In the genomic region with DNA sequence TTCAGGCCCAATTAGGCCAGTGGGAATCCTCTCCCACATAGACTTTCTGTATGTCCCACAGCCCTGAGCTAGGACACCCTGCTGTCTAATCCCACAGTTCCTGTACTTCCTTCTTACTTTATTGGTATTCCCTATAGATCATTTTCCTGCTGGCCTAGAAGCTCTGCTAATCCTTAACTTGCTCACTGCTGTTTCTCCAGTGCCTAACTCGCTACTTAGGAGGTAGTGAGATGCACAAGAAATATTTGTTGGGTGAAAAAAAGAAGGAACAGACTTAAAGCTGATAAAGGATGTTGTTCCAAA, we compare ENCODE assay signal across 21 cellular contexts. TPM values are rescaled to one million over a fixed set of nuclear protein-coding genes. Genes with fewer than 3 reads are reported as not detected.
DNase-seq lines count a peak whose midpoint lies in the region; ATAC-seq and TF ChIP-seq lines count a peak whose summit lies in the region.
"Had no signal": no experiment of that assay in that cellular context is flagged by ENCODE, and none has a peak within 500 bp of the region (broad histone marks: within the 10 kb centered on the region; RNA-seq: fewer than 3 reads in every experiment).

No MANE protein-coding gene starts in this region.

- ATAC-seq in GM18517 (IDR thresholded peaks at IDR 0.05; ENCODE audit: unreplicated experiment), result no peak
- ATAC-seq: HepG2, left lobe of liver had no signal

- DNase-seq in NCI-H82 (lab: John Stamatoyannopoulos, UW) (peak; percentile 58), coronary artery (ENCODE audit: low spot score) (no peak), spleen (no peak), dedifferentiated amniotic fluid mesenchymal stem cell (ENCODE audit: extremely low spot score) (no peak)
- no peak for DNase-seq in stimulated activated naive CD4-positive, alpha-beta T cell treated with Interleukin-2 at 50 U/mL for 16 hours (lab: John Stamatoyannopoulos, UW)
- DNase-seq: activated B cell treated with CpG ODN at 0.5 μM for 24 hours; activated CD4-positive, alpha-beta memory T cell treated with anti-CD3 and anti-CD28 coated beads, Interleukin-2, amount 10 ng/mL, durations not matched to agents 7 days and 5 days; activated gamma-delta T cell; activated T-cell treated with anti-CD3 and anti-CD28 coated beads for 4 hours; Calu3; NCI-H1048; NCI-H2081 treated with DMSO at 0.1 percent for 48 hours; stimulated activated CD4-positive, alpha-beta T cell treated with anti-CD3 and anti-CD28 coated beads, Interleukin-12 subunit alpha, Interleukin-12 subunit beta, amount 100 ng/mL, for 4 hours; T-helper 2 cell had no signal

- H3K27ac ChIP-seq in coronary artery, result peak overlapping the region; percentile 72 to 94
- H3K27ac ChIP-seq in mesodermal cell (ENCODE audit: low read depth, low read length, severe bottlenecking), result peak overlapping the region; percentile 62
- H3K27ac ChIP-seq in stomach smooth muscle (ENCODE audit: low read length), result peak overlapping the region; percentile 93
- peak overlapping the region in 4 of 8 donors; percentile 17 to 47 (median 38) for H3K27ac ChIP-seq in spleen
- H3K27ac ChIP-seq: BLaER1 treated with 17β-estradiol and CSF1 and Interleukin-3, amounts not matched to agents 10 nM and 100 nM had no signal

- H3K27me3 ChIP-seq in stomach smooth muscle (ENCODE audit: control insufficient read depth in 1 of 2, insufficient read depth in 2 of 2, low read length in 2 of 2) (no peaks in the 10 kb centered on the region), spleen (replicated peaks in 1 of 7) (no peaks in the 10 kb centered on the region)
- H3K27me3 ChIP-seq: BLaER1 treated with 17β-estradiol and CSF1 and Interleukin-3, amounts not matched to agents 10 nM and 100 nM had no signal

- H3K9me3 ChIP-seq in mesodermal cell (ENCODE audit: control insufficient read depth, low read length) (no peaks in the 10 kb centered on the region), stomach smooth muscle (ENCODE audit: control insufficient read depth in 2 of 2, low read length in 2 of 2) (no peaks in the 10 kb centered on the region), spleen (no peaks in the 10 kb centered on the region)

- intact Hi-C loops in spleen (cut with DNase I; ENCODE audit: low total_unique reads), result no loop called here

- H3K36me3 ChIP-seq in mesodermal cell (ENCODE audit: control insufficient read depth, insufficient read depth, low read length) (peaks cover 19% of the 10 kb centered on the region), stomach smooth muscle (ENCODE audit: control insufficient read depth in 2 of 2, insufficient read depth in 2 of 2, low read length in 2 of 2) (no peaks in the 10 kb centered on the region), spleen (peaks cover 0 to 7% (median 0%) of the 10 kb centered on the region in 6 donors)

- H3K4me1 ChIP-seq in mesodermal cell (ENCODE audit: control insufficient read depth, insufficient read depth, low read length, poor library complexity, severe bottlenecking) (peaks cover 19% of the 10 kb centered on the region), stomach smooth muscle (ENCODE audit: control insufficient read depth, insufficient read depth, low read length) (peaks cover 53% of the 10 kb centered on the region), spleen (peaks cover 0 to 31% (median 5%) of the 10 kb centered on the region in 6 donors)

- no peak overlapping the region for H3K4me3 ChIP-seq in coronary artery
- H3K4me3 ChIP-seq in mesodermal cell (ENCODE audit: extremely low read depth, insufficient read depth, low read length, poor library complexity, severe bottlenecking), result no peak overlapping the region
- peak overlapping the region in 1 of 2 donors; percentile 8 for H3K4me3 ChIP-seq in stomach smooth muscle (ENCODE audit: low read length in 2 of 2)
- no peak overlapping the region for H3K4me3 ChIP-seq in spleen
- H3K4me3 ChIP-seq: BLaER1 treated with 17β-estradiol and CSF1 and Interleukin-3, amounts not matched to agents 10 nM and 100 nM had no signal

- no peak for TF ChIP-seq POLR2A in spleen (IDR thresholded peaks at IDR 0.05)

- H3K9ac ChIP-seq in stomach smooth muscle (ENCODE audit: low read length in 2 of 2), result peak overlapping the region in 1 of 2 donors; percentile 21

- WGBS in mesodermal cell (ENCODE audit: insufficient coverage in 2 of 2), 2 experiments, result no CpG with 5 or more reads among the region's 1 CpG
- whole genome bisulfite sequencing in spleen, 5 donors, result 54 to 70% (median 63%) methylated on average over 1 of the region's 1 CpG

- TF ChIP-seq CTCF in coronary artery (IDR thresholded peaks at IDR 0.05) (no peak), spleen (IDR thresholded peaks at IDR 0.05 in 8 of 11, conservative IDR thresholded peaks at IDR 0.05 in 3 of 11) (no peak)

RNA-seq across cellular contexts. Expression of a gene that starts 34.1 kb away (rescaled TPM):
- polyA plus RNA-seq in mesodermal cell (2013, experiment 1 of 2), result 1.0 TPM
- polyA plus RNA-seq in mesodermal cell (2013, experiment 2 of 2), result 0.71 TPM
- total RNA-seq in spleen, result 1 to 10 TPM in 1 of 7 donors, under 1 TPM in 3, not detected in 3; 0.25 to 1.0 (median 0.28) TPM
- polyA plus RNA-seq in spleen, result under 1 TPM; 0.22 to 0.43 (median 0.26) TPM
- total RNA-seq: activated B cell treated with CpG ODN at 0.5 μM for 24 hours, bronchial epithelial cell, HepG2, left lobe of liver had no signal
- polyA plus RNA-seq: HepG2 had no signal

RNA-seq across cellular contexts. Expression of a gene that starts 59.4 kb away (rescaled TPM):
- 10.7 TPM for polyA plus RNA-seq in mesodermal cell (2013, experiment 1 of 2)
- polyA plus RNA-seq in mesodermal cell (2013, experiment 2 of 2), result 11.4 TPM
- 10 to 100 TPM in 3 of 7 donors, 1 to 10 TPM in 4; 6.0 to 13.8 (median 8.4) TPM for total RNA-seq in spleen
- 1 to 10 TPM; 3.5 to 5.3 (median 3.9) TPM for polyA plus RNA-seq in spleen
- total RNA-seq: activated B cell treated with CpG ODN at 0.5 μM for 24 hours; activated CD4-positive, alpha-beta memory T cell treated with anti-CD3 and anti-CD28 coated beads, Interleukin-2, amount 10 ng/mL, durations not matched to agents 7 days and 5 days had no signal
